ENCODE assay signal across 2 cellular contexts in the genomic region with DNA sequence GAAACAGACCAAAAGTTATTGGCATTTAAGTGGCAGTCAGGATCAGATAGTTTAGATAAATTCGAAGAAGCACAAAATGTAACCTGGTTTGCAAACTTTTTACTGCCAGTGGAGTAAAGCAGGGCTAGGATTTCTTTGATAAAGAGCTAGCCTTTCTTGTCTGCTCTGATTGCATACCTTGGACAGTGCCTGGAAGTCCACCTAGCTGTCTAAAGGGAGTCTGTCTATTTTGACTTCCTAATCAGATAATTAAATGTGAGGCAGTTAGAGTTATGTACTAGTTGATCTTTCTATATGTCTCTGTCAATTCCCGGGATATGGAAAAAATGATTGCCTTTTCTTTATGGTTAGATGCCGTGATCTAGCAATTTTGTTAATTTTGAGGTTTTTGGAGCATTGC.
TF ChIP-seq lines count a peak whose summit lies in the region.

No MANE protein-coding gene starts in this region.

TF ChIP-seq in IMR-90, 13 proteins besides CTCF, POLR2A, EP300 and RAD21:
- TF ChIP-seq RCOR1 (IDR thresholded peaks at IDR 0.05; ENCODE audit: insufficient replicate concordance, low read length), result no peak
- no peak for TF ChIP-seq MAFK (IDR thresholded peaks at IDR 0.05; ENCODE audit: low read depth, low read length)
- TF ChIP-seq MXI1 (IDR thresholded peaks at IDR 0.05; ENCODE audit: borderline replicate concordance, low read depth, low read length), result no peak
- no peak for TF ChIP-seq NFE2L2 (IDR thresholded peaks at IDR 0.05; ENCODE audit: low read depth, low read length)
- TF ChIP-seq BHLHE40 (IDR thresholded peaks at IDR 0.05; ENCODE audit: low read depth, low read length), result no peak
- TF ChIP-seq, protein P1, sequence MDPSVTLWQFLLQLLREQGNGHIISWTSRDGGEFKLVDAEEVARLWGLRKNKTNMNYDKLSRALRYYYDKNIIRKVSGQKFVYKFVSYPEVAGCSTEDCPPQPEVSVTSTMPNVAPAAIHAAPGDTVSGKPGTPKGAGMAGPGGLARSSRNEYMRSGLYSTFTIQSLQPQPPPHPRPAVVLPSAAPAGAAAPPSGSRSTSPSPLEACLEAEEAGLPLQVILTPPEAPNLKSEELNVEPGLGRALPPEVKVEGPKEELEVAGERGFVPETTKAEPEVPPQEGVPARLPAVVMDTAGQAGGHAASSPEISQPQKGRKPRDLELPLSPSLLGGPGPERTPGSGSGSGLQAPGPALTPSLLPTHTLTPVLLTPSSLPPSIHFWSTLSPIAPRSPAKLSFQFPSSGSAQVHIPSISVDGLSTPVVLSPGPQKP (IDR thresholded peaks at IDR 0.05; ENCODE audit: borderline replicate concordance, low read depth, low read length), result no peak
- TF ChIP-seq FOS (IDR thresholded peaks at IDR 0.05; ENCODE audit: low read depth, low read length), result no peak
- TF ChIP-seq RFX5 (IDR thresholded peaks at IDR 0.05; ENCODE audit: low read depth, low read length), result no peak
- TF ChIP-seq CHD1 (IDR thresholded peaks at IDR 0.05; ENCODE audit: low read depth, low read length), result no peak
- no peak for TF ChIP-seq SMC3 (IDR thresholded peaks at IDR 0.05; ENCODE audit: low read depth, low read length)
- TF ChIP-seq MAZ (IDR thresholded peaks at IDR 0.05; ENCODE audit: borderline replicate concordance, low read depth, low read length), result no peak
- TF ChIP-seq, protein P2, sequence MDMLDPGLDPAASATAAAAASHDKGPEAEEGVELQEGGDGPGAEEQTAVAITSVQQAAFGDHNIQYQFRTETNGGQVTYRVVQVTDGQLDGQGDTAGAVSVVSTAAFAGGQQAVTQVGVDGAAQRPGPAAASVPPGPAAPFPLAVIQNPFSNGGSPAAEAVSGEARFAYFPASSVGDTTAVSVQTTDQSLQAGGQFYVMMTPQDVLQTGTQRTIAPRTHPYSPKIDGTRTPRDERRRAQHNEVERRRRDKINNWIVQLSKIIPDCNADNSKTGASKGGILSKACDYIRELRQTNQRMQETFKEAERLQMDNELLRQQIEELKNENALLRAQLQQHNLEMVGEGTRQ (IDR thresholded peaks at IDR 0.05; ENCODE audit: low read depth, low read length), result no peak
- TF ChIP-seq CEBPB (IDR thresholded peaks at IDR 0.05; ENCODE audit: low read depth, low read length), result no peak

TF ChIP-seq in K562, 482 proteins besides CTCF, POLR2A, EP300 and RAD21:
- TF ChIP-seq, protein P3, sequence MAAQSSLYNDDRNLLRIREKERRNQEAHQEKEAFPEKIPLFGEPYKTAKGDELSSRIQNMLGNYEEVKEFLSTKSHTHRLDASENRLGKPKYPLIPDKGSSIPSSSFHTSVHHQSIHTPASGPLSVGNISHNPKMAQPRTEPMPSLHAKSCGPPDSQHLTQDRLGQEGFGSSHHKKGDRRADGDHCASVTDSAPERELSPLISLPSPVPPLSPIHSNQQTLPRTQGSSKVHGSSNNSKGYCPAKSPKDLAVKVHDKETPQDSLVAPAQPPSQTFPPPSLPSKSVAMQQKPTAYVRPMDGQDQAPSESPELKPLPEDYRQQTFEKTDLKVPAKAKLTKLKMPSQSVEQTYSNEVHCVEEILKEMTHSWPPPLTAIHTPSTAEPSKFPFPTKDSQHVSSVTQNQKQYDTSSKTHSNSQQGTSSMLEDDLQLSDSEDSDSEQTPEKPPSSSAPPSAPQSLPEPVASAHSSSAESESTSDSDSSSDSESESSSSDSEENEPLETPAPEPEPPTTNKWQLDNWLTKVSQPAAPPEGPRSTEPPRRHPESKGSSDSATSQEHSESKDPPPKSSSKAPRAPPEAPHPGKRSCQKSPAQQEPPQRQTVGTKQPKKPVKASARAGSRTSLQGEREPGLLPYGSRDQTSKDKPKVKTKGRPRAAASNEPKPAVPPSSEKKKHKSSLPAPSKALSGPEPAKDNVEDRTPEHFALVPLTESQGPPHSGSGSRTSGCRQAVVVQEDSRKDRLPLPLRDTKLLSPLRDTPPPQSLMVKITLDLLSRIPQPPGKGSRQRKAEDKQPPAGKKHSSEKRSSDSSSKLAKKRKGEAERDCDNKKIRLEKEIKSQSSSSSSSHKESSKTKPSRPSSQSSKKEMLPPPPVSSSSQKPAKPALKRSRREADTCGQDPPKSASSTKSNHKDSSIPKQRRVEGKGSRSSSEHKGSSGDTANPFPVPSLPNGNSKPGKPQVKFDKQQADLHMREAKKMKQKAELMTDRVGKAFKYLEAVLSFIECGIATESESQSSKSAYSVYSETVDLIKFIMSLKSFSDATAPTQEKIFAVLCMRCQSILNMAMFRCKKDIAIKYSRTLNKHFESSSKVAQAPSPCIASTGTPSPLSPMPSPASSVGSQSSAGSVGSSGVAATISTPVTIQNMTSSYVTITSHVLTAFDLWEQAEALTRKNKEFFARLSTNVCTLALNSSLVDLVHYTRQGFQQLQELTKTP (IDR thresholded peaks at IDR 0.05; ENCODE audit: low read depth in 1 of 2, partially characterized antibody in 2 of 2), result peak in 1 of 2 experiments; percentile 78
- TF ChIP-seq CBFB (CRISPR knock-in tag; IDR thresholded peaks at IDR 0.05) (no peak), RCOR1 (IDR thresholded peaks at IDR 0.05; ENCODE audit: borderline replicate concordance in 1 of 2, low read depth in 2 of 2, low read length in 2 of 2) (peak in 1 of 2 experiments; percentile 61; a peak in 1 of 4 replicates), ZFP1 (CRISPR knock-in tag; IDR thresholded peaks at IDR 0.05) (no peak), FOXA1 (IDR thresholded peaks at IDR 0.05; ENCODE audit: borderline replicate concordance) (no peak), MIER1 (IDR thresholded peaks at IDR 0.05; ENCODE audit: low read depth) (peak; percentile 78; the same call in 1 of the 2 replicates), EHMT2 (IDR thresholded peaks at IDR 0.05) (peak; percentile 92)
- TF ChIP-seq, protein P4, sequence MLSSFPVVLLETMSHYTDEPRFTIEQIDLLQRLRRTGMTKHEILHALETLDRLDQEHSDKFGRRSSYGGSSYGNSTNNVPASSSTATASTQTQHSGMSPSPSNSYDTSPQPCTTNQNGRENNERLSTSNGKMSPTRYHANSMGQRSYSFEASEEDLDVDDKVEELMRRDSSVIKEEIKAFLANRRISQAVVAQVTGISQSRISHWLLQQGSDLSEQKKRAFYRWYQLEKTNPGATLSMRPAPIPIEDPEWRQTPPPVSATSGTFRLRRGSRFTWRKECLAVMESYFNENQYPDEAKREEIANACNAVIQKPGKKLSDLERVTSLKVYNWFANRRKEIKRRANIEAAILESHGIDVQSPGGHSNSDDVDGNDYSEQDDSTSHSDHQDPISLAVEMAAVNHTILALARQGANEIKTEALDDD (IDR thresholded peaks at IDR 0.05), result peak; percentile 81
- TF ChIP-seq, protein P5, sequence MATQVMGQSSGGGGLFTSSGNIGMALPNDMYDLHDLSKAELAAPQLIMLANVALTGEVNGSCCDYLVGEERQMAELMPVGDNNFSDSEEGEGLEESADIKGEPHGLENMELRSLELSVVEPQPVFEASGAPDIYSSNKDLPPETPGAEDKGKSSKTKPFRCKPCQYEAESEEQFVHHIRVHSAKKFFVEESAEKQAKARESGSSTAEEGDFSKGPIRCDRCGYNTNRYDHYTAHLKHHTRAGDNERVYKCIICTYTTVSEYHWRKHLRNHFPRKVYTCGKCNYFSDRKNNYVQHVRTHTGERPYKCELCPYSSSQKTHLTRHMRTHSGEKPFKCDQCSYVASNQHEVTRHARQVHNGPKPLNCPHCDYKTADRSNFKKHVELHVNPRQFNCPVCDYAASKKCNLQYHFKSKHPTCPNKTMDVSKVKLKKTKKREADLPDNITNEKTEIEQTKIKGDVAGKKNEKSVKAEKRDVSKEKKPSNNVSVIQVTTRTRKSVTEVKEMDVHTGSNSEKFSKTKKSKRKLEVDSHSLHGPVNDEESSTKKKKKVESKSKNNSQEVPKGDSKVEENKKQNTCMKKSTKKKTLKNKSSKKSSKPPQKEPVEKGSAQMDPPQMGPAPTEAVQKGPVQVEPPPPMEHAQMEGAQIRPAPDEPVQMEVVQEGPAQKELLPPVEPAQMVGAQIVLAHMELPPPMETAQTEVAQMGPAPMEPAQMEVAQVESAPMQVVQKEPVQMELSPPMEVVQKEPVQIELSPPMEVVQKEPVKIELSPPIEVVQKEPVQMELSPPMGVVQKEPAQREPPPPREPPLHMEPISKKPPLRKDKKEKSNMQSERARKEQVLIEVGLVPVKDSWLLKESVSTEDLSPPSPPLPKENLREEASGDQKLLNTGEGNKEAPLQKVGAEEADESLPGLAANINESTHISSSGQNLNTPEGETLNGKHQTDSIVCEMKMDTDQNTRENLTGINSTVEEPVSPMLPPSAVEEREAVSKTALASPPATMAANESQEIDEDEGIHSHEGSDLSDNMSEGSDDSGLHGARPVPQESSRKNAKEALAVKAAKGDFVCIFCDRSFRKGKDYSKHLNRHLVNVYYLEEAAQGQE (CRISPR knock-in tag; IDR thresholded peaks at IDR 0.05; ENCODE audit: low read depth), result peak; percentile 90
